ENCODE assay signal across 8 cellular contexts in genomic region chr7:156702399-156702798, GRCh38.
"Had no signal": no experiment of that assay in that cellular context is flagged by ENCODE, and none has a peak within 500 bp of the region (broad histone marks: within the 10 kb centered on the region; RNA-seq: fewer than 3 reads in every experiment).

No MANE protein-coding gene starts in this region.

- H3K27ac Mint-ChIP-seq: GM23338 had no signal

- H3K4me3 Mint-ChIP-seq: GM23338, H9, IgD-negative memory B cell had no signal

- H2AFZ ChIP-seq: GM23338 had no signal

- ATAC-seq: GM23338 had no signal

- H3K4me2 ChIP-seq: GM23338 had no signal

- DNase-seq: H9, HCEC 1CT, KG1 had no signal

- H3K4me3 ChIP-seq: GM23338 had no signal

- H3K4me1 Mint-ChIP-seq: GM23338, H9 had no signal

- FAIRE-seq: H1, H54, HTR-8/SVneo had no signal

- H3K27me3 Mint-ChIP-seq: IgD-negative memory B cell had no signal
